23 cellular contexts compared by ENCODE assay signal in genomic region chr10:42113158-42113450, GRCh38.
DNase-seq lines count a peak whose midpoint lies in the region; ATAC-seq and TF ChIP-seq lines count a peak whose summit lies in the region.
"Had no signal": no experiment of that assay in that cellular context is flagged by ENCODE, and none has a peak within 500 bp of the region (broad histone marks: within the 10 kb centered on the region; RNA-seq: fewer than 3 reads in every experiment).

No MANE protein-coding gene starts in this region.

- peaks cover 2% of the 10 kb centered on the region for H3K27me3 Mint-ChIP-seq in GM23338 (ENCODE audit: insufficient read depth, low read depth, poor library complexity)
- H3K27me3 Mint-ChIP-seq: CD4-positive, alpha-beta memory T cell; CD4-positive, CD25-positive, alpha-beta regulatory T cell; CD8-positive, alpha-beta memory T cell had no signal

- H3K9me3 ChIP-seq in SK-N-SH: no peaks in the 10 kb centered on the region
- H3K9me3 ChIP-seq: A549, BE2C had no signal

- CTCF ChIA-PET in SK-N-SH (lab: Yijun Ruan, JAX): no interaction called here

- 66% methylated on average over 21 of the region's 21 CpGs for WGBS in SK-N-SH (ENCODE audit: low lambda C conversion rate)

- DNase-seq in SK-N-SH (peak; percentile 0), posterior vena cava (ENCODE audit: low spot score) (peak; percentile 72), GM23338 (ENCODE audit: low spot score) (no peak)
- DNase-seq: BE2C; C1 segment of cervical spinal cord; CD4-positive, alpha-beta memory T cell; CD4-positive, CD25-positive, alpha-beta regulatory T cell; CD8-positive, alpha-beta memory T cell; COR-L47; DMS 273 treated with DMSO at 0.1 percent for 48 hours; DMS153; DMS53; DMS79; DND-41; EL; GDM1 had no signal

- H3K79me2 ChIP-seq in SK-N-SH (ENCODE audit: insufficient read depth) (no peaks in the 10 kb centered on the region), GM23338 (replicated peaks; ENCODE audit: insufficient read depth) (no peaks in the 10 kb centered on the region)

- peaks cover 79% of the 10 kb centered on the region for H3K9me3 Mint-ChIP-seq in GM23338

- H3K4me1 ChIP-seq in SK-N-SH (ENCODE audit: control insufficient read depth in 1 of 2, insufficient read depth in 2 of 2, low read depth in 1 of 2, low read length in 1 of 2) (no peaks in the 10 kb centered on the region), GM23338 (ENCODE audit: insufficient read depth) (no peaks in the 10 kb centered on the region)
- H3K4me1 ChIP-seq: A549, BE2C, BLaER1 had no signal

- H3K27ac Mint-ChIP-seq in GM23338: no peak overlapping the region
- H3K27ac Mint-ChIP-seq: CD14-positive monocyte; CD4-positive, CD25-positive, alpha-beta regulatory T cell; CD8-positive, alpha-beta memory T cell had no signal

- no peaks in the 10 kb centered on the region for H3K36me3 ChIP-seq in SK-N-SH (replicated peaks in 1 of 2; ENCODE audit: control insufficient read depth in 1 of 2, insufficient read depth in 2 of 2, low read length in 1 of 2)
- no peaks in the 10 kb centered on the region for H3K36me3 ChIP-seq in GM23338 (ENCODE audit: insufficient read depth)
- H3K36me3 ChIP-seq: BE2C, BLaER1 had no signal

- H3K9me2 ChIP-seq in SK-N-SH: no peaks in the 10 kb centered on the region
- H3K9me2 ChIP-seq in GM23338 (ENCODE audit: insufficient read depth): no peaks in the 10 kb centered on the region

- no peak overlapping the region for H3K4me3 ChIP-seq in SK-N-SH (ENCODE audit: low read depth in 2 of 2, low read length in 1 of 2)
- no peak overlapping the region for H3K4me3 ChIP-seq in GM23338
- H3K4me3 ChIP-seq: A549, BLaER1, GM12878 had no signal

- no peak for TF ChIP-seq EP300 in SK-N-SH (IDR thresholded peaks at IDR 0.05; ENCODE audit: borderline replicate concordance in 1 of 2, low read depth in 1 of 2, low read length in 1 of 2)

- H3K27ac ChIP-seq in SK-N-SH (ENCODE audit: low read depth in 2 of 2, low read length in 1 of 2) (no peak overlapping the region), GM23338 (ENCODE audit: low read depth) (no peak overlapping the region)
- H3K27ac ChIP-seq: 22Rv1, A549, BLaER1 had no signal

- H3K4me3 Mint-ChIP-seq in GM23338: no peak overlapping the region
- H3K4me3 Mint-ChIP-seq: CD14-positive monocyte; CD4-positive, alpha-beta memory T cell; CD4-positive, CD25-positive, alpha-beta regulatory T cell; CD8-positive, alpha-beta memory T cell had no signal

- POLR2A ChIA-PET in SK-N-SH (lab: Yijun Ruan, JAX): no interaction called here

- no peak overlapping the region for H3K9ac ChIP-seq in SK-N-SH
- H3K9ac ChIP-seq: BLaER1 had no signal

- H4K20me1 ChIP-seq in SK-N-SH (ENCODE audit: insufficient read depth) (no peaks in the 10 kb centered on the region), GM23338 (replicated peaks; ENCODE audit: insufficient read depth) (no peaks in the 10 kb centered on the region)
- H4K20me1 ChIP-seq: BLaER1 had no signal

- H3K27me3 ChIP-seq in SK-N-SH (ENCODE audit: insufficient read depth) (no peaks in the 10 kb centered on the region), GM23338 (ENCODE audit: insufficient read depth) (no peaks in the 10 kb centered on the region)
- H3K27me3 ChIP-seq: BE2C, BLaER1 had no signal

- H2AFZ ChIP-seq in SK-N-SH (ENCODE audit: low read depth): no peak overlapping the region
- H2AFZ ChIP-seq in GM23338: no peak overlapping the region

- no peak overlapping the region for H3K4me2 ChIP-seq in SK-N-SH
- H3K4me2 ChIP-seq in GM23338: no peak overlapping the region
- H3K4me2 ChIP-seq: A549, BLaER1 had no signal

- no peak for ATAC-seq in SK-N-SH treated with all-trans-retinoic acid at 6 μM for 48 hours
- no peak for ATAC-seq in HG02870 (IDR thresholded peaks at IDR 0.05; ENCODE audit: unreplicated experiment)
- no peak for ATAC-seq in GM23338
- ATAC-seq: A549, GM12878 had no signal

- TF ChIP-seq CTCF in SK-N-SH (IDR thresholded peaks at IDR 0.05) (no peak), GM23338 (conservative IDR thresholded peaks at IDR 0.05; ENCODE audit: low read depth in 2 of 2) (no peak)

- TF ChIP-seq RAD21 in SK-N-SH (IDR thresholded peaks at IDR 0.05; ENCODE audit: low read length): no peak

- intact Hi-C loops in posterior vena cava (cut with DNase I): no loop called here

- H3K36me3 Mint-ChIP-seq in GM23338 (ENCODE audit: low read depth): peaks cover 19% of the 10 kb centered on the region; the same call in 2 of the 3 replicates
- H3K36me3 Mint-ChIP-seq: CD14-positive monocyte; CD4-positive, alpha-beta memory T cell; CD4-positive, CD25-positive, alpha-beta regulatory T cell; CD8-positive, alpha-beta memory T cell had no signal

- H3F3A ChIP-seq in SK-N-SH (replicated peaks; ENCODE audit: insufficient read depth): no peaks in the 10 kb centered on the region
- H3F3A ChIP-seq in GM23338 (replicated peaks; ENCODE audit: low read depth): no peaks in the 10 kb centered on the region

- no peaks in the 10 kb centered on the region for H3K4me1 Mint-ChIP-seq in GM23338
- H3K4me1 Mint-ChIP-seq: CD14-positive monocyte; CD4-positive, alpha-beta memory T cell; CD4-positive, CD25-positive, alpha-beta regulatory T cell; CD8-positive, alpha-beta memory T cell had no signal

TF ChIP-seq in SK-N-SH, 30 proteins besides CTCF, POLR2A, EP300 and RAD21 (continues in another document):
- TF ChIP-seq PBX3 (IDR thresholded peaks at IDR 0.05): no peak
- no peak for TF ChIP-seq ELF1 (IDR thresholded peaks at IDR 0.05)
- no peak for TF ChIP-seq NFIC (IDR thresholded peaks at IDR 0.05; ENCODE audit: borderline replicate concordance)
- no peak for TF ChIP-seq IRF3 (IDR thresholded peaks at IDR 0.05; ENCODE audit: low read depth, low read length)

TF ChIP-seq in SK-N-SH treated with all-trans-retinoic acid at 6 μM for 48 hours, 23 proteins besides CTCF, POLR2A, EP300 and RAD21 (continues in another document):
- TF ChIP-seq ZC3H10 (CRISPR knock-in tag; IDR thresholded peaks at IDR 0.05) (no peak), TCF4 (CRISPR knock-in tag; IDR thresholded peaks at IDR 0.05; ENCODE audit: borderline replicate concordance) (no peak), ZNF70 (CRISPR knock-in tag; IDR thresholded peaks at IDR 0.05) (no peak), CREB5 (CRISPR knock-in tag; IDR thresholded peaks at IDR 0.05; ENCODE audit: low read depth) (no peak), CSDC2 (CRISPR knock-in tag; IDR thresholded peaks at IDR 0.05) (no peak), SNAI2 (CRISPR knock-in tag; IDR thresholded peaks at IDR 0.05) (no peak), ZFP3 (CRISPR knock-in tag; IDR thresholded peaks at IDR 0.05) (no peak), ISL1 (CRISPR knock-in tag; IDR thresholded peaks at IDR 0.05) (no peak), BACH2 (CRISPR knock-in tag; IDR thresholded peaks at IDR 0.05; ENCODE audit: borderline replicate concordance) (no peak)

TF ChIP-seq in GM23338, 12 proteins besides CTCF, POLR2A, EP300 and RAD21 (continues in another document):
- TF ChIP-seq EZH2 (IDR thresholded peaks at IDR 0.05; ENCODE audit: low read depth, unreplicated experiment): no peak
- no peak for TF ChIP-seq CREB1 (CRISPR knock-in tag; IDR thresholded peaks at IDR 0.05; ENCODE audit: low read depth)
- no peak for TF ChIP-seq REST (IDR thresholded peaks at IDR 0.05; ENCODE audit: unreplicated experiment)
- no peak for TF ChIP-seq ETS1 (IDR thresholded peaks at IDR 0.05)
- TF ChIP-seq POLR2AphosphoS5 (IDR thresholded peaks at IDR 0.05; ENCODE audit: low read depth): no peak
- TF ChIP-seq ZNF114 (CRISPR knock-in tag; IDR thresholded peaks at IDR 0.05): no peak
- no peak for TF ChIP-seq EZH2phosphoT487 (IDR thresholded peaks at IDR 0.05; ENCODE audit: unreplicated experiment)
- TF ChIP-seq ZNF331 (CRISPR knock-in tag; IDR thresholded peaks at IDR 0.05; ENCODE audit: low read depth): no peak
- no peak for TF ChIP-seq NANOG (IDR thresholded peaks at IDR 0.05; ENCODE audit: borderline replicate concordance)
- TF ChIP-seq JUNB (IDR thresholded peaks at IDR 0.05; ENCODE audit: unreplicated experiment): no peak
- no peak for TF ChIP-seq STAT1 (IDR thresholded peaks at IDR 0.05; ENCODE audit: unreplicated experiment)
